Comparison of ENCODE assay signal across 1 cellular context in genomic region chr4:112231779-112232713, GRCh38.
TF ChIP-seq lines count a peak whose summit lies in the region.

Gene AP1AR, plus strand, starts transcription at chr4:112231787. Its CDS starts 305 bp downstream, at chr4:112232092.

TF ChIP-seq in HepG2, 621 proteins besides CTCF, POLR2A, EP300 and RAD21 (continued from another document and continues in another):
- TF ChIP-seq ZNF557 (CRISPR knock-in tag; IDR thresholded peaks at IDR 0.05) = no peak
- TF ChIP-seq RBAK (CRISPR knock-in tag; IDR thresholded peaks at IDR 0.05) = no peak
- TF ChIP-seq ZBTB10 (CRISPR knock-in tag; IDR thresholded peaks at IDR 0.05; ENCODE audit: borderline replicate concordance) = 0 out of 2 replicates have a peak, but pooled peaks have one; percentile 0
- TF ChIP-seq ZFP36L1 (CRISPR knock-in tag; IDR thresholded peaks at IDR 0.05) = peak; percentile 30
- 0 out of 2 replicates have a peak, but pooled peaks have one; percentile 0 for TF ChIP-seq NCOR1 (IDR thresholded peaks at IDR 0.05; ENCODE audit: borderline replicate concordance, low read length)
- TF ChIP-seq ZNF280D (CRISPR knock-in tag; IDR thresholded peaks at IDR 0.05) = no peak; the same call in 1 of the 2 replicates
- TF ChIP-seq BATF2 (CRISPR knock-in tag; IDR thresholded peaks at IDR 0.05) = no peak
- TF ChIP-seq ZNF784 (CRISPR knock-in tag; IDR thresholded peaks at IDR 0.05; ENCODE audit: borderline replicate concordance) = no peak
- TF ChIP-seq RBFOX2 (IDR thresholded peaks at IDR 0.05; ENCODE audit: low read depth, low read length) = peak; percentile 99
- no peak for TF ChIP-seq HMGA1 (CRISPR knock-in tag; conservative IDR thresholded peaks at IDR 0.05)
- TF ChIP-seq FOXJ3 (CRISPR knock-in tag; IDR thresholded peaks at IDR 0.05; ENCODE audit: borderline replicate concordance) = no peak
- TF ChIP-seq ZNF496 (CRISPR knock-in tag; IDR thresholded peaks at IDR 0.05; ENCODE audit: insufficient replicate concordance) = no peak
- TF ChIP-seq ZNF746 (CRISPR knock-in tag; IDR thresholded peaks at IDR 0.05) = peak; percentile 63; the same call in 1 of the 2 replicates
- TF ChIP-seq SNAPC2 (CRISPR knock-in tag; IDR thresholded peaks at IDR 0.05) = no peak
- TF ChIP-seq ZBTB21 (CRISPR knock-in tag; IDR thresholded peaks at IDR 0.05) = no peak
- TF ChIP-seq ZNF629 (CRISPR knock-in tag; conservative IDR thresholded peaks at IDR 0.05) = no peak
- TF ChIP-seq CREBL2 (CRISPR knock-in tag; IDR thresholded peaks at IDR 0.05; ENCODE audit: borderline replicate concordance) = no peak
- TF ChIP-seq ZNF800 (CRISPR knock-in tag; IDR thresholded peaks at IDR 0.05) = no peak
- TF ChIP-seq STAT6 (CRISPR knock-in tag; IDR thresholded peaks at IDR 0.05; ENCODE audit: borderline replicate concordance) = no peak; the same call in 1 of the 2 replicates
- TF ChIP-seq KMT2A (CRISPR knock-in tag; IDR thresholded peaks at IDR 0.05) = peak; percentile 64; the same call in 1 of the 2 replicates
- no peak for TF ChIP-seq SRSF9 (IDR thresholded peaks at IDR 0.05; ENCODE audit: borderline replicate concordance, insufficient read depth, low read depth, low read length, poor library complexity, severe bottlenecking)
- TF ChIP-seq ATF2 (CRISPR knock-in tag; IDR thresholded peaks at IDR 0.05) = no peak
- TF ChIP-seq ZBTB46 (CRISPR knock-in tag; IDR thresholded peaks at IDR 0.05; ENCODE audit: borderline replicate concordance) = peak; percentile 75; the same call in 1 of the 2 replicates
- TF ChIP-seq ZNF878 (CRISPR knock-in tag; IDR thresholded peaks at IDR 0.05) = 0 out of 2 replicates have a peak, but pooled peaks have one; percentile 22
- 0 out of 2 replicates have a peak, but pooled peaks have one; percentile 7 for TF ChIP-seq ERF (CRISPR knock-in tag; IDR thresholded peaks at IDR 0.05)
- TF ChIP-seq ZNF451 (CRISPR knock-in tag; IDR thresholded peaks at IDR 0.05) = peak; percentile 77; the same call in 1 of the 2 replicates
- no peak for TF ChIP-seq TAF15 (IDR thresholded peaks at IDR 0.05; ENCODE audit: low read depth, low read length, poor library complexity, severe bottlenecking)
- TF ChIP-seq KDM5A (IDR thresholded peaks at IDR 0.05; ENCODE audit: borderline replicate concordance, low read length) = no peak
- no peak for TF ChIP-seq FOXK1 (CRISPR knock-in tag; IDR thresholded peaks at IDR 0.05; ENCODE audit: borderline replicate concordance, low read depth)
- no peak for TF ChIP-seq NFRKB (IDR thresholded peaks at IDR 0.05)
- no peak for TF ChIP-seq ZNF549 (CRISPR knock-in tag; IDR thresholded peaks at IDR 0.05)
- peak; percentile 100 for TF ChIP-seq HIVEP1 (CRISPR knock-in tag; IDR thresholded peaks at IDR 0.05)
- TF ChIP-seq ZNF703 (CRISPR knock-in tag; IDR thresholded peaks at IDR 0.05; ENCODE audit: borderline replicate concordance) = no peak
- no peak for TF ChIP-seq HOXA7 (CRISPR knock-in tag; IDR thresholded peaks at IDR 0.05)
- TF ChIP-seq GABPB1 (CRISPR knock-in tag; IDR thresholded peaks at IDR 0.05) = peak; percentile 87; the same call in 1 of the 2 replicates
- no peak for TF ChIP-seq ZNF839 (CRISPR knock-in tag; IDR thresholded peaks at IDR 0.05; ENCODE audit: borderline replicate concordance)
- peak; percentile 89; the same call in 1 of the 2 replicates for TF ChIP-seq ZFP41 (CRISPR knock-in tag; IDR thresholded peaks at IDR 0.05; ENCODE audit: borderline replicate concordance)
- TF ChIP-seq ZNF512 (CRISPR knock-in tag; IDR thresholded peaks at IDR 0.05) = no peak; the same call in 1 of the 2 replicates
- TF ChIP-seq SOX13 (IDR thresholded peaks at IDR 0.05) = no peak
- TF ChIP-seq SOX13 (CRISPR knock-in tag; conservative IDR thresholded peaks at IDR 0.05 in 1 of 2, IDR thresholded peaks at IDR 0.05 in 1 of 2) = 0 out of 4 replicates have a peak, but pooled peaks of 1 of the 2 experiments have one; percentile 4
- no peak for TF ChIP-seq PAF1 (CRISPR knock-in tag; IDR thresholded peaks at IDR 0.05)
- peak; percentile 8; the same call in 1 of the 2 replicates for TF ChIP-seq TERF1 (CRISPR knock-in tag; IDR thresholded peaks at IDR 0.05)
- TF ChIP-seq DRAP1 (CRISPR knock-in tag; IDR thresholded peaks at IDR 0.05) = no peak; the same call in none of the 2 replicates
